In genomic region chr3:197029511-197030167, GRCh38 we compare ENCODE assay signal across 8 cellular contexts. TPM values are rescaled to one million over a fixed set of nuclear protein-coding genes. Genes with fewer than 3 reads are reported as not detected.
DNase-seq lines count a peak whose midpoint lies in the region; ATAC-seq, FAIRE-seq and TF ChIP-seq lines count a peak whose summit lies in the region.

MELTF (minus strand) TSS chr3:197029817; CDS start chr3:197029702, 115 bp downstream.

- DNase-seq in G401 (ENCODE audit: low spot score) (no peak), Karpas-422 (peak; percentile 92), T-helper 2 cell (peak; percentile 55 to 65 (median 65)), astrocyte (ENCODE audit: low read depth) (peak; percentile 37), H4 (ENCODE audit: low spot score) (no peak)
- peak; percentile 80 for DNase-seq in stimulated activated CD4-positive, alpha-beta T cell treated with anti-CD3 and anti-CD28 coated beads, Interleukin-15, amount 100 ng/mL, for 24 hours

- ATAC-seq in GM21619 (IDR thresholded peaks at IDR 0.05; ENCODE audit: unreplicated experiment), result peak; percentile 63

- H3K9me3 ChIP-seq in Karpas-422 (ENCODE audit: low read length), result no peaks in the 10 kb centered on the region
- H3K9me3 ChIP-seq in astrocyte (ENCODE audit: insufficient read depth, low read depth, low read length), result no peaks in the 10 kb centered on the region
- H3K9me3 ChIP-seq in iPS-18c (ENCODE audit: control insufficient read depth, insufficient read depth, low read length), result peaks cover 2% of the 10 kb centered on the region

- H3K79me2 ChIP-seq in Karpas-422 (ENCODE audit: low read length) (no peaks in the 10 kb centered on the region), astrocyte (ENCODE audit: insufficient read depth, low read length) (no peaks in the 10 kb centered on the region)

- peak within 1 kb of the TSS; percentile 55 for H3K27ac Mint-ChIP-seq in astrocyte (ENCODE audit: unreplicated experiment)

- H3K9ac ChIP-seq in Karpas-422 (ENCODE audit: low read length) (peak within 1 kb of the TSS; percentile 29; the same call in 1 of the 2 replicates), astrocyte (ENCODE audit: low read length) (peak within 1 kb of the TSS; percentile 55)

- no peak for FAIRE-seq in astrocyte (lab: Jason Lieb, UNC)

- TF ChIP-seq CTCF in astrocyte (IDR thresholded peaks at IDR 0.05; ENCODE audit: insufficient read depth, low read depth, low read length), result peak; percentile 12

- H3K27me3 Mint-ChIP-seq in astrocyte (ENCODE audit: low read depth, unreplicated experiment), result peaks cover 13% of the 10 kb centered on the region

- peaks cover 8% of the 10 kb centered on the region for H3K36me3 Mint-ChIP-seq in astrocyte (ENCODE audit: low read depth, unreplicated experiment)

- H4K20me1 ChIP-seq in Karpas-422 (ENCODE audit: insufficient read depth, low read depth, low read length) (peaks cover 25% of the 10 kb centered on the region; the same call in 1 of the 2 replicates), astrocyte (ENCODE audit: insufficient read depth, low read length) (no peaks in the 10 kb centered on the region)

- H3K4me3 Mint-ChIP-seq in astrocyte (ENCODE audit: unreplicated experiment), result peak within 1 kb of the TSS; percentile 80

- no peaks in the 10 kb centered on the region for H3K9me3 Mint-ChIP-seq in astrocyte (ENCODE audit: unreplicated experiment)

- peaks cover 12% of the 10 kb centered on the region for H3K4me1 Mint-ChIP-seq in astrocyte (ENCODE audit: low read depth, unreplicated experiment)

- H3K36me3 ChIP-seq in Karpas-422 (ENCODE audit: insufficient read depth, low read length) (no peaks in the 10 kb centered on the region), astrocyte (ENCODE audit: insufficient read depth, low read length) (no peaks in the 10 kb centered on the region)

- H2AFZ ChIP-seq in Karpas-422 (ENCODE audit: low read length) (no peak within 1 kb of the TSS), astrocyte (ENCODE audit: low read depth, low read length) (peak within 1 kb of the TSS; percentile 58)

- in situ Hi-C loops in G401 (cut with HindIII; ENCODE audit: low sequenced_read_pairs), result no loop called here

- no peak within 1 kb of the TSS for H3K27ac ChIP-seq in Karpas-422 (ENCODE audit: low read length)
- H3K27ac ChIP-seq in astrocyte (ENCODE audit: low read depth, low read length), result no peak within 1 kb of the TSS

- H3K4me1 ChIP-seq in Karpas-422 (ENCODE audit: low read length), result peaks cover 28% of the 10 kb centered on the region
- peaks cover 24% of the 10 kb centered on the region for H3K4me1 ChIP-seq in astrocyte (ENCODE audit: insufficient read depth, low read length)

- no peaks in the 10 kb centered on the region for H3K9me2 ChIP-seq in Karpas-422 (replicated peaks; ENCODE audit: insufficient read depth, low read length)

- no peaks in the 10 kb centered on the region for H3K27me3 ChIP-seq in Karpas-422 (ENCODE audit: low read length)
- peaks cover 3% of the 10 kb centered on the region for H3K27me3 ChIP-seq in astrocyte (ENCODE audit: insufficient read depth, low read length)

- peak within 1 kb of the TSS; percentile 68 for H3K4me2 ChIP-seq in Karpas-422 (ENCODE audit: low read depth, low read length, poor library complexity, severe bottlenecking)
- H3K4me2 ChIP-seq in astrocyte (ENCODE audit: low read length), result peak within 1 kb of the TSS; percentile 67

- peak within 1 kb of the TSS; percentile 55; the same call in 1 of the 2 replicates for H3K4me3 ChIP-seq in Karpas-422 (ENCODE audit: low read length)
- no peak within 1 kb of the TSS for H3K4me3 ChIP-seq in astrocyte (ENCODE audit: insufficient read depth, low read depth, low read length)
- H3K4me3 ChIP-seq in iPS-18c (ENCODE audit: insufficient read depth, low read depth, low read length), result peak within 1 kb of the TSS; percentile 65

RNA-seq across cellular contexts. Expression of gene MELTF, which starts in this region (rescaled TPM):
- total RNA-seq in G401 (2014; rRNA removed; shearing (Covaris generic)), result 19.3 and 19.7 TPM in 2 replicates
- 0.07 and 0.43 TPM in 2 replicates for total RNA-seq in Karpas-422 (2014; rRNA removed; shearing (Covaris generic); ENCODE audit: low replicate concordance)
- 24.0 and 31.7 TPM in 2 replicates for total RNA-seq in astrocyte
- total RNA-seq in H4 (2014; rRNA removed; shearing (Covaris generic)), result 4.9 and 7.0 TPM in 2 replicates

Comparison
In these comparisons a context has a peak if more than half of its experiments do, and no peak if none do; other contexts are left out.
1. Peak in DNase-seq, H3K4me3 ChIP-seq, H3K9ac ChIP-seq and H3K4me2 ChIP-seq in Karpas-422; RNA of the gene not detected or under 1 TPM.
2. DNase-seq: peak in T-helper 2 cell (5 of 5), astrocyte (single experiment) and stimulated activated CD4-positive, alpha-beta T cell treated with anti-CD3 and anti-CD28 coated beads, Interleukin-15, amount 100 ng/mL, for 24 hours (single experiment); none in G401 (single experiment) and H4 (single experiment).